1 cellular context compared by ENCODE assay signal in genomic region chr12:117972341-117972740, GRCh38.
TF ChIP-seq lines count a peak whose summit lies in the region.

No MANE protein-coding gene starts in this region.

TF ChIP-seq in K562, 482 proteins besides CTCF, POLR2A, EP300 and RAD21 (continued from another document):
- no peak for TF ChIP-seq PRDM10 (IDR thresholded peaks at IDR 0.05; ENCODE audit: partially characterized antibody)
TF ChIP-seq in K562: peak in this region for 1.
